10 cellular contexts compared by ENCODE assay signal in genomic region chr2:29129586-29130281, GRCh38. TPM values are rescaled to one million over a fixed set of nuclear protein-coding genes. Genes with fewer than 3 reads are reported as not detected.
DNase-seq lines count a peak whose midpoint lies in the region; ATAC-seq and TF ChIP-seq lines count a peak whose summit lies in the region.
"Had no signal": no experiment of that assay in that cellular context is flagged by ENCODE, and none has a peak within 500 bp of the region (broad histone marks: within the 10 kb centered on the region; RNA-seq: fewer than 3 reads in every experiment).

No MANE protein-coding gene starts in this region.

- H3K9me3 ChIP-seq in KOPT-K1 (ENCODE audit: insufficient read depth, low read length, poor library complexity, severe bottlenecking) (peaks cover 2% of the 10 kb centered on the region), spleen (peaks cover 0 to 5% (median 2%) of the 10 kb centered on the region in 8 donors)

- no peak for TF ChIP-seq POLR2A in spleen (IDR thresholded peaks at IDR 0.05)

- H3K4me3 ChIP-seq in choroid plexus epithelial cell (ENCODE audit: low read depth, low read length) (no peak overlapping the region), spleen (no peak overlapping the region)

- peak; percentile 40 for DNase-seq in choroid plexus epithelial cell (ENCODE audit: low read depth)
- DNase-seq in sciatic nerve (ENCODE audit: low spot score), result no peak
- DNase-seq in spleen, result no peak
- no peak for DNase-seq in KG1 (lab: John Stamatoyannopoulos, UW)

- TF ChIP-seq CTCF in choroid plexus epithelial cell (conservative IDR thresholded peaks at IDR 0.05; ENCODE audit: low read depth, low read length) (no peak), spleen (IDR thresholded peaks at IDR 0.05 in 8 of 11, conservative IDR thresholded peaks at IDR 0.05 in 3 of 11) (no peak)

- 50 to 90% (median 71%) methylated on average over 2 of the region's 2 CpGs for WGBS in spleen, 5 donors

- ATAC-seq in GM18511 (IDR thresholded peaks at IDR 0.05; ENCODE audit: unreplicated experiment) (peak; percentile 18), sciatic nerve (peak; percentile 48), HG03571 (IDR thresholded peaks at IDR 0.05; ENCODE audit: unreplicated experiment) (no peak), GM19035 (IDR thresholded peaks at IDR 0.05; ENCODE audit: unreplicated experiment) (no peak)

- H3K36me3 ChIP-seq in KOPT-K1 (ENCODE audit: insufficient read depth, low read length) (peaks cover 79% of the 10 kb centered on the region), spleen (peaks cover 0 to 52% (median 11%) of the 10 kb centered on the region in 6 donors)

- no peaks in the 10 kb centered on the region for H3K27me3 ChIP-seq in spleen (replicated peaks in 1 of 7)

- H3K27ac ChIP-seq in KOPT-K1 (ENCODE audit: low read depth, low read length, poor library complexity, severe bottlenecking) (peak overlapping the region; percentile 18), spleen (no peak overlapping the region)

- intact Hi-C loops in sciatic nerve (cut with DNase I) (no loop called here), spleen (cut with DNase I; ENCODE audit: low total_unique reads) (no loop called here)

- peaks cover 0 to 12% (median 0%) of the 10 kb centered on the region in 6 donors for H3K4me1 ChIP-seq in spleen

RNA-seq across cellular contexts. Expression of gene CLIP4, which starts 14.5 kb away (rescaled TPM):
- total RNA-seq in sciatic nerve, result 85.6 TPM
- total RNA-seq in spleen, result 10 to 100 TPM; 25.0 to 68.8 (median 33.8) TPM
- 1 to 10 TPM; 4.1 to 7.3 (median 5.8) TPM for polyA plus RNA-seq in spleen

RNA-seq across cellular contexts. Expression of gene PCARE, which starts 55.4 kb away (rescaled TPM):
- total RNA-seq in sciatic nerve, result 0.53 TPM
- total RNA-seq in spleen, result not detected
- not detected for polyA plus RNA-seq in spleen
- total RNA-seq: glomerular endothelial cell, RPMI7951 had no signal

Comparison
In these comparisons a context has a peak if more than half of its experiments do, and no peak if none do; other contexts are left out.
1. ATAC-seq: peak in GM18511 (single experiment) and sciatic nerve (single experiment); none in HG03571 (single experiment) and GM19035 (single experiment).